In genomic region chr2:121565389-121566250, GRCh38 we compare ENCODE assay signal across 15 cellular contexts. TPM values are rescaled to one million over a fixed set of nuclear protein-coding genes. Genes with fewer than 3 reads are reported as not detected.
DNase-seq lines count a peak whose midpoint lies in the region; ATAC-seq and TF ChIP-seq lines count a peak whose summit lies in the region.
"Had no signal": no experiment of that assay in that cellular context is flagged by ENCODE, and none has a peak within 500 bp of the region (broad histone marks: within the 10 kb centered on the region; RNA-seq: fewer than 3 reads in every experiment).

No MANE protein-coding gene starts in this region.

- H3K4me3 ChIP-seq in endodermal cell (ENCODE audit: low read length) (no peak overlapping the region), prostate gland (no peak overlapping the region), PC-3 (ENCODE audit: low read length) (no peak overlapping the region)

- H3K4me1 Mint-ChIP-seq in endodermal cell (peaks cover 43% of the 10 kb centered on the region), neural crest cell (peaks cover 80% of the 10 kb centered on the region)

- intact Hi-C loops in prostate gland (cut with DNase I): no loop called here
- intact Hi-C loops in PC-3 (cut with micrococcal nuclease): no loop called here

- WGBS in endodermal cell (ENCODE audit: insufficient coverage in 1 of 2, insufficient read length in 1 of 2), 2 experiments: 87 to 88% methylated on average over 4 to 5 of the region's 5 CpGs
- 51% methylated on average over 5 of the region's 5 CpGs for WGBS in prostate gland

- H3K36me3 ChIP-seq in endodermal cell (ENCODE audit: control insufficient read depth, insufficient read depth, low read length) (peaks cover 6% of the 10 kb centered on the region), prostate gland (no peaks in the 10 kb centered on the region), PC-3 (ENCODE audit: low read depth, low read length) (no peaks in the 10 kb centered on the region)

- H3K79me2 ChIP-seq in PC-3 (ENCODE audit: low read length): peaks cover 52% of the 10 kb centered on the region

- POLR2A ChIA-PET in PC-3 (lab: Charles Lee; ENCODE audit: unreplicated experiment): no interaction called here

- H3K36me3 Mint-ChIP-seq in endodermal cell (ENCODE audit: low read depth) (peaks cover 23% of the 10 kb centered on the region), neural crest cell (ENCODE audit: low read depth) (peaks cover 3% of the 10 kb centered on the region)

- H3K27ac ChIP-seq in endodermal cell (ENCODE audit: low read depth, low read length) (peak overlapping the region; percentile 47), prostate gland (no peak overlapping the region), PC-3 (ENCODE audit: low read length) (no peak overlapping the region)

- no peaks in the 10 kb centered on the region for H3K9me2 ChIP-seq in PC-3 (replicated peaks; ENCODE audit: low read length)

- no peak overlapping the region for H2AFZ ChIP-seq in PC-3 (ENCODE audit: low read length)

- H4K20me1 ChIP-seq in PC-3 (ENCODE audit: low read length): no peaks in the 10 kb centered on the region

- H3K4me1 ChIP-seq in endodermal cell (ENCODE audit: control insufficient read depth, insufficient read depth, low read length) (peaks cover 14% of the 10 kb centered on the region), prostate gland (replicated peaks) (peaks cover 8% of the 10 kb centered on the region), PC-3 (ENCODE audit: insufficient read depth, low read length) (0 out of 2 replicates have a peak, but pooled peaks cover 3% of the 10 kb centered on the region)

- H3K9me3 Mint-ChIP-seq in endodermal cell (peaks cover 15% of the 10 kb centered on the region), neural crest cell (peaks cover 2% of the 10 kb centered on the region)

- no peak for ATAC-seq in PC-3

- in situ Hi-C loops in G401 (cut with HindIII; ENCODE audit: low sequenced_read_pairs): no loop called here

- CTCF ChIA-PET in PC-3 (lab: Charles Lee): no interaction called here

- no peaks in the 10 kb centered on the region for H3F3A ChIP-seq in PC-3 (ENCODE audit: low read length, unreplicated experiment)

- H3K9me3 ChIP-seq in endodermal cell (ENCODE audit: control insufficient read depth, low read length) (peaks cover 15% of the 10 kb centered on the region), prostate gland (no peaks in the 10 kb centered on the region), PC-3 (ENCODE audit: low read length) (no peaks in the 10 kb centered on the region)

- TF ChIP-seq POLR2A in prostate gland (IDR thresholded peaks at IDR 0.05): no peak

- BruUV-seq in PC-3 (replicated peaks; lab: Mats Ljungman, UMichigan): no TSS peak

- H3K4me2 ChIP-seq in PC-3 (ENCODE audit: low read length): no peak overlapping the region

- H3K27me3 Mint-ChIP-seq in endodermal cell (ENCODE audit: insufficient read depth) (no peaks in the 10 kb centered on the region), neural crest cell (ENCODE audit: low read depth) (no peaks in the 10 kb centered on the region)
- H3K27me3 Mint-ChIP-seq: activated CD4-positive, alpha-beta memory T cell treated with anti-CD3 and anti-CD28 coated beads for 36 hours had no signal

- DNase-seq in G401 (ENCODE audit: low spot score) (peak; percentile 62), NCI-H2107 treated with DMSO at 0.1 percent for 48 hours (lab: John Stamatoyannopoulos, UW; ENCODE audit: unreplicated experiment) (peak; percentile 78), endodermal cell (no peak), neural crest cell (ENCODE audit: low read depth, low spot score) (no peak), COLO668 (lab: John Stamatoyannopoulos, UW; ENCODE audit: unreplicated experiment) (no peak), prostate gland (ENCODE audit: low spot score) (no peak), NCI-H748 treated with DMSO at 0.1 percent for 48 hours (lab: John Stamatoyannopoulos, UW) (no peak), PC-3 (no peak)
- DNase-seq: activated CD4-positive, alpha-beta memory T cell treated with anti-CD3 and anti-CD28 coated beads for 36 hours; activated naive CD4-positive, alpha-beta T cell treated with Interleukin-2 at 50 U/mL for 16 hours; foreskin fibroblast; GF-D8; occipital lobe; T1000 had no signal

- H3K27ac Mint-ChIP-seq in endodermal cell (no peak overlapping the region), neural crest cell (ENCODE audit: unreplicated experiment) (peak overlapping the region; percentile 88)
- H3K27ac Mint-ChIP-seq: activated CD4-positive, alpha-beta memory T cell treated with anti-CD3 and anti-CD28 coated beads for 36 hours had no signal

- H3K4me3 Mint-ChIP-seq in endodermal cell (no peak overlapping the region), neural crest cell (peak overlapping the region; percentile 32)
- H3K4me3 Mint-ChIP-seq: activated CD4-positive, alpha-beta memory T cell treated with anti-CD3 and anti-CD28 coated beads for 36 hours had no signal

- no peak overlapping the region for H3K9ac ChIP-seq in endodermal cell (ENCODE audit: extremely low read depth, low read length, poor library complexity, severe bottlenecking)
- no peak overlapping the region for H3K9ac ChIP-seq in PC-3 (ENCODE audit: low read length)

- no peaks in the 10 kb centered on the region for H3K27me3 ChIP-seq in endodermal cell (ENCODE audit: control insufficient read depth, insufficient read depth, low read length, poor library complexity, severe bottlenecking)
- H3K27me3 ChIP-seq in prostate gland (replicated peaks; ENCODE audit: insufficient read depth): no peaks in the 10 kb centered on the region
- no peaks in the 10 kb centered on the region for H3K27me3 ChIP-seq in PC-3 (ENCODE audit: low read length)

- no peak for TF ChIP-seq CTCF in endodermal cell (conservative IDR thresholded peaks at IDR 0.05)
- TF ChIP-seq CTCF in neural crest cell (conservative IDR thresholded peaks at IDR 0.05): no peak
- TF ChIP-seq CTCF in prostate gland (IDR thresholded peaks at IDR 0.05): no peak
- no peak for TF ChIP-seq CTCF in PC-3 (conservative IDR thresholded peaks at IDR 0.05; ENCODE audit: low read depth, low read length)

RNA-seq across cellular contexts. Expression of gene RNU4ATAC, which starts 34.9 kb away (rescaled TPM):
- total RNA-seq in G401 (2014; rRNA removed; shearing (Covaris generic)): not detected in 2 replicates
- total RNA-seq in endodermal cell: not detected
- 2,034 TPM for polyA plus RNA-seq in endodermal cell (2013, experiment 1 of 2)
- 2,520 TPM for polyA plus RNA-seq in endodermal cell (2013, experiment 2 of 2)
- total RNA-seq in neural crest cell: not detected in 2 replicates
- total RNA-seq in prostate gland: not detected
- not detected in 2 replicates for total RNA-seq in PC-3 (2014; rRNA removed)
- total RNA-seq: activated CD4-positive, alpha-beta memory T cell treated with anti-CD3 and anti-CD28 coated beads for 36 hours; dermis microvascular lymphatic vessel endothelial cell had no signal

Comparison
In these comparisons a context has a peak if more than half of its experiments do, and no peak if none do; other contexts are left out.
1. DNase-seq: peak in G401 (single experiment) and NCI-H2107 treated with DMSO at 0.1 percent for 48 hours (single experiment); none in endodermal cell (single experiment), neural crest cell (single experiment), COLO668 (single experiment), prostate gland (single experiment), NCI-H748 treated with DMSO at 0.1 percent for 48 hours (single experiment) and PC-3 (single experiment).